ENCODE assay signal across 10 cellular contexts in the genomic region with DNA sequence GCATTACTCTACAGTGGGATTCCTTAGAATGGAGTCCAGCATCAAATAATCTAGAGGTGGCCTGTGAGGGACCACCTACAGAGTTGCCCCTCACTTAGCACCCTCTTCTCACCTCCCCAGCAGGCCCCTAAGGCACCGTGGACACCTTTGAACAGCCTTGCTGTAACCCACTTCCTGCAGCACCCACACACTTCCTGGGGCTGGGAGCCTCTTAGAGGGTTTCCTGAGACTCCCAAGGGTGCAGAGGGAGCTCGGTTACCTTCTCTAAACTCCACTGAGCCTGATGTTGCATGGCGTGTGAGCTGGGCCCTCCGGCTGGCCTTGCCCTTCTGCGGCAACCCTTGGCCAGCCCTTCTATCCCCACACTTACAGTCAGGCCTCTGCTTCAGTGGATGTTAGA.
A peak's percentile ranks its signal among the peaks of the same experiment; 100 is the strongest.
DNase-seq lines count a peak whose midpoint lies in the region; ATAC-seq and TF ChIP-seq lines count a peak whose summit lies in the region.
"Had no signal": no experiment of that assay in that cellular context is flagged by ENCODE, and none has a peak within 500 bp of the region (broad histone marks: within the 10 kb centered on the region; RNA-seq: fewer than 3 reads in every experiment).

No MANE protein-coding gene starts in this region.

- in situ Hi-C loops in GM13977 (cut with MboI; ENCODE audit: low pct_unique_long_range_greater_than_20kb, low sequenced_read_pairs, unreplicated experiment), result no loop called here

- DNase-seq in GM13977 (ENCODE audit: low spot score), result peak; percentile 16
- DNase-seq in activated CD4-positive, alpha-beta T cell treated with anti-CD3 and anti-CD28 coated beads for 4 hours, result peak; percentile 49 to 67
- DNase-seq in activated naive CD8-positive, alpha-beta T cell treated with anti-CD3 and anti-CD28 coated beads, Interleukin-2, amount 50 U/mL, for 16 hours (ENCODE audit: low read depth, low spot score), result peak; percentile 27
- peak; percentile 31 for DNase-seq in stimulated activated CD8-positive, alpha-beta memory T cell treated with anti-CD3 and anti-CD28 coated beads, Interleukin-12 subunit alpha, Interleukin-12 subunit beta, amount 100 ng/mL, for 24 hours (ENCODE audit: extremely low read depth)
- no peak for DNase-seq in ecto neural progenitor cell (ENCODE audit: low spot score)
- DNase-seq: DMS53, NCI-H774 had no signal

- TF ChIP-seq CTCF in GM13977 (IDR thresholded peaks at IDR 0.05; ENCODE audit: extremely low read depth, insufficient read depth, missing control alignments), result no peak

- ATAC-seq in GM18520 (IDR thresholded peaks at IDR 0.05; ENCODE audit: unreplicated experiment) (no peak), GM19452 (IDR thresholded peaks at IDR 0.05; ENCODE audit: unreplicated experiment) (no peak), GM18511 (IDR thresholded peaks at IDR 0.05; ENCODE audit: unreplicated experiment) (no peak)
